In genomic region chr12:55818140-55818728, GRCh38 we compare ENCODE assay signal across 1 cellular context.
TF ChIP-seq lines count a peak whose summit lies in the region.

No MANE protein-coding gene starts in this region.

TF ChIP-seq in GM23338, 12 proteins besides CTCF, POLR2A, EP300 and RAD21 (continued from another document):
- TF ChIP-seq ZNF331 (CRISPR knock-in tag; IDR thresholded peaks at IDR 0.05; ENCODE audit: low read depth) = no peak
- TF ChIP-seq EZH2phosphoT487 (IDR thresholded peaks at IDR 0.05; ENCODE audit: unreplicated experiment) = no peak
- TF ChIP-seq ZNF114 (CRISPR knock-in tag; IDR thresholded peaks at IDR 0.05) = no peak
- no peak for TF ChIP-seq REST (IDR thresholded peaks at IDR 0.05; ENCODE audit: unreplicated experiment)
